In the genomic region with DNA sequence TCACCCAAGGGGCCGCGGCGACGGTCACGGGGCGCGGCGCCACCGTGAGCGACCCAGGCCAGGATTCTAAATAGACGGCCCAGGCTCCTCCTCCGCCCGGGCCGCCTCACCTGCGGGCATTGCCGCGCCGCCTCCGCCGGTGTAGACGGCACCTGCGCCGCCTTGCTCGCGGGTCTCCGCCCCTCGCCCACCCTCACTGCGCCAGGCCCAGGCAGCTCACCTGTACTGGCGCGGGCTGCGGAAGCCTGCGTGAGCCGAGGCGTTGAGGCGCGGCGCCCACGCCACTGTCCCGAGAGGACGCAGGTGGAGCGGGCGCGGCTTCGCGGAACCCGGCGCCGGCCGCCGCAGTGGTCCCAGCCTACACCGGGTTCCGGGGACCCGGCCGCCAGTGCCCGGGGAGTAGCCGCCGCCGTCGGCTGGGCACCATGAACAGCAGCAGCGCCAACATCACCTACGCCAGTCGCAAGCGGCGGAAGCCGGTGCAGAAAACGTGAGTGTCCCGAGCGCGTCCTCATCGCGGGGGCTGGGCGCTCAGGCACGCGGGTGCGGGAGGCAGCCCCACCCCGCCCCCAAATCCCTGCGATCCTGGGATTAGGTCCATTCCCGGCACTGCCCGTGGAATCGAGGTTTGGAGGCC, we compare ENCODE assay signal across 1 cellular context.
TF ChIP-seq lines count a peak whose summit lies in the region.

No MANE protein-coding gene starts in this region.

TF ChIP-seq in GM23338, 12 proteins besides CTCF, POLR2A, EP300 and RAD21 (continued from another document):
- TF ChIP-seq, protein P1, sequence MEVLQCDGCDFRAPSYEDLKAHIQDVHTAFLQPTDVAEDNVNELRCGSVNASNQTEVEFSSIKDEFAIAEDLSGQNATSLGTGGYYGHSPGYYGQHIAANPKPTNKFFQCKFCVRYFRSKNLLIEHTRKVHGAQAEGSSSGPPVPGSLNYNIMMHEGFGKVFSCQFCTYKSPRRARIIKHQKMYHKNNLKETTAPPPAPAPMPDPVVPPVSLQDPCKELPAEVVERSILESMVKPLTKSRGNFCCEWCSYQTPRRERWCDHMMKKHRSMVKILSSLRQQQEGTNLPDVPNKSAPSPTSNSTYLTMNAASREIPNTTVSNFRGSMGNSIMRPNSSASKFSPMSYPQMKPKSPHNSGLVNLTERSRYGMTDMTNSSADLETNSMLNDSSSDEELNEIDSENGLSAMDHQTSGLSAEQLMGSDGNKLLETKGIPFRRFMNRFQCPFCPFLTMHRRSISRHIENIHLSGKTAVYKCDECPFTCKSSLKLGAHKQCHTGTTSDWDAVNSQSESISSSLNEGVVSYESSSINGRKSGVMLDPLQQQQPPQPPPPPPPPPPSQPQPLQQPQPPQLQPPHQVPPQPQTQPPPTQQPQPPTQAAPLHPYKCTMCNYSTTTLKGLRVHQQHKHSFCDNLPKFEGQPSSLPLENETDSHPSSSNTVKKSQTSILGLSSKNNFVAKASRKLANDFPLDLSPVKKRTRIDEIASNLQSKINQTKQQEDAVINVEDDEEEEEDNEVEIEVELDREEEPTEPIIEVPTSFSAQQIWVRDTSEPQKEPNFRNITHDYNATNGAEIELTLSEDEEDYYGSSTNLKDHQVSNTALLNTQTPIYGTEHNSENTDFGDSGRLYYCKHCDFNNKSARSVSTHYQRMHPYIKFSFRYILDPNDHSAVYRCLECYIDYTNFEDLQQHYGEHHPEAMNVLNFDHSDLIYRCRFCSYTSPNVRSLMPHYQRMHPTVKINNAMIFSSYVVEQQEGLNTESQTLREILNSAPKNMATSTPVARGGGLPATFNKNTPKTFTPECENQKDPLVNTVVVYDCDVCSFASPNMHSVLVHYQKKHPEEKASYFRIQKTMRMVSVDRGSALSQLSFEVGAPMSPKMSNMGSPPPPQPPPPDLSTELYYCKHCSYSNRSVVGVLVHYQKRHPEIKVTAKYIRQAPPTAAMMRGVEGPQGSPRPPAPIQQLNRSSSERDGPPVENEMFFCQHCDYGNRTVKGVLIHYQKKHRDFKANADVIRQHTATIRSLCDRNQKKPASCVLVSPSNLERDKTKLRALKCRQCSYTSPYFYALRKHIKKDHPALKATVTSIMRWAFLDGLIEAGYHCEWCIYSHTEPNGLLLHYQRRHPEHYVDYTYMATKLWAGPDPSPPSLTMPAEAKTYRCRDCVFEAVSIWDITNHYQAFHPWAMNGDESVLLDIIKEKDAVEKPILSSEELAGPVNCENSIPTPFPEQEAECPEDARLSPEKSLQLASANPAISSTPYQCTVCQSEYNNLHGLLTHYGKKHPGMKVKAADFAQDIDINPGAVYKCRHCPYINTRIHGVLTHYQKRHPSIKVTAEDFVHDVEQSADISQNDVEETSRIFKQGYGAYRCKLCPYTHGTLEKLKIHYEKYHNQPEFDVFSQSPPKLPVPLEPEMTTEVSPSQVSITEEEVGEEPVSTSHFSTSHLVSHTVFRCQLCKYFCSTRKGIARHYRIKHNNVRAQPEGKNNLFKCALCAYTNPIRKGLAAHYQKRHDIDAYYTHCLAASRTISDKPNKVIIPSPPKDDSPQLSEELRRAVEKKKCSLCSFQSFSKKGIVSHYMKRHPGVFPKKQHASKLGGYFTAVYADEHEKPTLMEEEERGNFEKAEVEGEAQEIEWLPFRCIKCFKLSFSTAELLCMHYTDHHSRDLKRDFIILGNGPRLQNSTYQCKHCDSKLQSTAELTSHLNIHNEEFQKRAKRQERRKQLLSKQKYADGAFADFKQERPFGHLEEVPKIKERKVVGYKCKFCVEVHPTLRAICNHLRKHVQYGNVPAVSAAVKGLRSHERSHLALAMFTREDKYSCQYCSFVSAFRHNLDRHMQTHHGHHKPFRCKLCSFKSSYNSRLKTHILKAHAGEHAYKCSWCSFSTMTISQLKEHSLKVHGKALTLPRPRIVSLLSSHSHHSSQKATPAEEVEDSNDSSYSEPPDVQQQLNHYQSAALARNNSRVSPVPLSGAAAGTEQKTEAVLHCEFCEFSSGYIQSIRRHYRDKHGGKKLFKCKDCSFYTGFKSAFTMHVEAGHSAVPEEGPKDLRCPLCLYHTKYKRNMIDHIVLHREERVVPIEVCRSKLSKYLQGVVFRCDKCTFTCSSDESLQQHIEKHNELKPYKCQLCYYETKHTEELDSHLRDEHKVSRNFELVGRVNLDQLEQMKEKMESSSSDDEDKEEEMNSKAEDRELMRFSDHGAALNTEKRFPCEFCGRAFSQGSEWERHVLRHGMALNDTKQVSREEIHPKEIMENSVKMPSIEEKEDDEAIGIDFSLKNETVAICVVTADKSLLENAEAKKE (CRISPR knock-in tag; IDR thresholded peaks at IDR 0.05) = no peak
- no peak for TF ChIP-seq ZNF331 (CRISPR knock-in tag; IDR thresholded peaks at IDR 0.05; ENCODE audit: low read depth)
- TF ChIP-seq EZH2 (IDR thresholded peaks at IDR 0.05; ENCODE audit: low read depth, unreplicated experiment) = no peak
- no peak for TF ChIP-seq STAT1 (IDR thresholded peaks at IDR 0.05; ENCODE audit: unreplicated experiment)
- no peak for TF ChIP-seq POLR2AphosphoS5 (IDR thresholded peaks at IDR 0.05; ENCODE audit: low read depth)
- TF ChIP-seq JUNB (IDR thresholded peaks at IDR 0.05; ENCODE audit: unreplicated experiment) = no peak
- TF ChIP-seq, protein P2, sequence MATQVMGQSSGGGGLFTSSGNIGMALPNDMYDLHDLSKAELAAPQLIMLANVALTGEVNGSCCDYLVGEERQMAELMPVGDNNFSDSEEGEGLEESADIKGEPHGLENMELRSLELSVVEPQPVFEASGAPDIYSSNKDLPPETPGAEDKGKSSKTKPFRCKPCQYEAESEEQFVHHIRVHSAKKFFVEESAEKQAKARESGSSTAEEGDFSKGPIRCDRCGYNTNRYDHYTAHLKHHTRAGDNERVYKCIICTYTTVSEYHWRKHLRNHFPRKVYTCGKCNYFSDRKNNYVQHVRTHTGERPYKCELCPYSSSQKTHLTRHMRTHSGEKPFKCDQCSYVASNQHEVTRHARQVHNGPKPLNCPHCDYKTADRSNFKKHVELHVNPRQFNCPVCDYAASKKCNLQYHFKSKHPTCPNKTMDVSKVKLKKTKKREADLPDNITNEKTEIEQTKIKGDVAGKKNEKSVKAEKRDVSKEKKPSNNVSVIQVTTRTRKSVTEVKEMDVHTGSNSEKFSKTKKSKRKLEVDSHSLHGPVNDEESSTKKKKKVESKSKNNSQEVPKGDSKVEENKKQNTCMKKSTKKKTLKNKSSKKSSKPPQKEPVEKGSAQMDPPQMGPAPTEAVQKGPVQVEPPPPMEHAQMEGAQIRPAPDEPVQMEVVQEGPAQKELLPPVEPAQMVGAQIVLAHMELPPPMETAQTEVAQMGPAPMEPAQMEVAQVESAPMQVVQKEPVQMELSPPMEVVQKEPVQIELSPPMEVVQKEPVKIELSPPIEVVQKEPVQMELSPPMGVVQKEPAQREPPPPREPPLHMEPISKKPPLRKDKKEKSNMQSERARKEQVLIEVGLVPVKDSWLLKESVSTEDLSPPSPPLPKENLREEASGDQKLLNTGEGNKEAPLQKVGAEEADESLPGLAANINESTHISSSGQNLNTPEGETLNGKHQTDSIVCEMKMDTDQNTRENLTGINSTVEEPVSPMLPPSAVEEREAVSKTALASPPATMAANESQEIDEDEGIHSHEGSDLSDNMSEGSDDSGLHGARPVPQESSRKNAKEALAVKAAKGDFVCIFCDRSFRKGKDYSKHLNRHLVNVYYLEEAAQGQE (IDR thresholded peaks at IDR 0.05; ENCODE audit: unreplicated experiment) = no peak
- TF ChIP-seq, protein P3, sequence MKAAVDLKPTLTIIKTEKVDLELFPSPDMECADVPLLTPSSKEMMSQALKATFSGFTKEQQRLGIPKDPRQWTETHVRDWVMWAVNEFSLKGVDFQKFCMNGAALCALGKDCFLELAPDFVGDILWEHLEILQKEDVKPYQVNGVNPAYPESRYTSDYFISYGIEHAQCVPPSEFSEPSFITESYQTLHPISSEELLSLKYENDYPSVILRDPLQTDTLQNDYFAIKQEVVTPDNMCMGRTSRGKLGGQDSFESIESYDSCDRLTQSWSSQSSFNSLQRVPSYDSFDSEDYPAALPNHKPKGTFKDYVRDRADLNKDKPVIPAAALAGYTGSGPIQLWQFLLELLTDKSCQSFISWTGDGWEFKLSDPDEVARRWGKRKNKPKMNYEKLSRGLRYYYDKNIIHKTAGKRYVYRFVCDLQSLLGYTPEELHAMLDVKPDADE (IDR thresholded peaks at IDR 0.05) = no peak
- no peak for TF ChIP-seq ZNF114 (CRISPR knock-in tag; IDR thresholded peaks at IDR 0.05)
- no peak for TF ChIP-seq CREB1 (CRISPR knock-in tag; IDR thresholded peaks at IDR 0.05; ENCODE audit: low read depth)
- TF ChIP-seq EZH2phosphoT487 (IDR thresholded peaks at IDR 0.05; ENCODE audit: unreplicated experiment) = no peak
TF ChIP-seq in GM23338: peak in this region for 0.
